ENCODE assay signal across 16 cellular contexts in the genomic region with DNA sequence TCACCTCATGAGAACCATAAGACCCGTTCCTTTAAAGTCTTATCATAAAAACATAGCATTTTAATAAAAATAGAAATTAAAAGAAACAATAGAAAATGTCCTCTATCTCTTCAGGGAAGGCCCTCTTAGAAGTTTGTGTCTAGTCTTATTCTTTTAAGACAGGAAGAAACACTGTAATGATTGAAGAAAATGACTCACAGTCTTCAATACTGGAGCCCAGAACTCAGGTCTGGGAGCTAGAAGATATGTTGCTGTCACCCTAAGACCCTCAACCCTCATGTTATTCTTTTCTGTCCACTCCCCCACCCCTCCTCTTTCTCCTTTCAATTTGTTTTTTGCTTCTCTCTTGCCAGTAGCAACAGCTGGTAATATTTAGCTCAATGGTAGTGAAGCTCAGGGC. TPM values are rescaled to one million over a fixed set of nuclear protein-coding genes. Genes with fewer than 3 reads are reported as not detected.
DNase-seq lines count a peak whose midpoint lies in the region; ATAC-seq and TF ChIP-seq lines count a peak whose summit lies in the region.
"Had no signal": no experiment of that assay in that cellular context is flagged by ENCODE, and none has a peak within 500 bp of the region (broad histone marks: within the 10 kb centered on the region; RNA-seq: fewer than 3 reads in every experiment).

No MANE protein-coding gene starts in this region.

- H3K9ac ChIP-seq in skeletal muscle satellite cell (ENCODE audit: low read depth, low read length), result peak overlapping the region; percentile 2

- 26 to 43% methylated on average over 1 of the region's 1 CpG for WGBS in gastroesophageal sphincter (ENCODE audit: low coverage in 1 of 2), 2 donors

- no peak overlapping the region for H3K4me3 Mint-ChIP-seq in activated CD8-positive, alpha-beta memory T cell treated with anti-CD3 and anti-CD28 coated beads, Interleukin-2, amount 10 ng/mL, durations not matched to agents 7 days and 5 days
- H3K4me3 Mint-ChIP-seq in activated CD8-positive, alpha-beta T cell treated with anti-CD3 and anti-CD28 coated beads, Interleukin-2, amount 10 ng/mL, durations not matched to agents 7 days and 5 days, result no peak overlapping the region
- H3K4me3 Mint-ChIP-seq: effector memory CD8-positive, alpha-beta T cell; neural crest cell had no signal

- H3K4me2 ChIP-seq in skeletal muscle satellite cell (ENCODE audit: low read length), result no peak overlapping the region

- H3K4me1 Mint-ChIP-seq in activated CD8-positive, alpha-beta memory T cell treated with anti-CD3 and anti-CD28 coated beads, Interleukin-2, amount 10 ng/mL, durations not matched to agents 7 days and 5 days, result peaks cover 84% of the 10 kb centered on the region
- H3K4me1 Mint-ChIP-seq in activated CD8-positive, alpha-beta T cell treated with anti-CD3 and anti-CD28 coated beads, Interleukin-2, amount 10 ng/mL, durations not matched to agents 7 days and 5 days (ENCODE audit: low read depth), result peaks cover 85% of the 10 kb centered on the region
- H3K4me1 Mint-ChIP-seq: neural crest cell had no signal

- H3K4me3 ChIP-seq in gastroesophageal sphincter, result no peak overlapping the region
- H3K4me3 ChIP-seq in skeletal muscle satellite cell (ENCODE audit: low read length), result no peak overlapping the region

- no peaks in the 10 kb centered on the region for H3K9me3 ChIP-seq in gastroesophageal sphincter
- no peaks in the 10 kb centered on the region for H3K9me3 ChIP-seq in skeletal muscle satellite cell (replicated peaks; ENCODE audit: low read length)

- peaks cover 2% of the 10 kb centered on the region for H3K9me3 Mint-ChIP-seq in activated CD8-positive, alpha-beta memory T cell treated with anti-CD3 and anti-CD28 coated beads, Interleukin-2, amount 10 ng/mL, durations not matched to agents 7 days and 5 days (ENCODE audit: low read depth)
- peaks cover 3% of the 10 kb centered on the region for H3K9me3 Mint-ChIP-seq in activated CD8-positive, alpha-beta T cell treated with anti-CD3 and anti-CD28 coated beads, Interleukin-2, amount 10 ng/mL, durations not matched to agents 7 days and 5 days (ENCODE audit: insufficient read depth)
- H3K9me3 Mint-ChIP-seq: effector memory CD8-positive, alpha-beta T cell; neural crest cell had no signal

- no peak for TF ChIP-seq POLR2A in gastroesophageal sphincter (IDR thresholded peaks at IDR 0.05)

- H3K27me3 ChIP-seq in gastroesophageal sphincter (no peaks in the 10 kb centered on the region), skeletal muscle satellite cell (ENCODE audit: control insufficient read depth, insufficient read depth, low read length) (no peaks in the 10 kb centered on the region)

- no peak for DNase-seq in activated CD8-positive, alpha-beta memory T cell treated with anti-CD3 and anti-CD28 coated beads, Interleukin-2, amount 10 ng/mL, durations not matched to agents 7 days and 5 days
- DNase-seq in activated CD8-positive, alpha-beta memory T cell treated with anti-CD3 and anti-CD28 coated beads for 24 hours, result no peak
- DNase-seq in activated CD8-positive, alpha-beta T cell treated with anti-CD3 and anti-CD28 coated beads, Interleukin-2, amount 10 ng/mL, durations not matched to agents 7 days and 5 days, result no peak
- DNase-seq in HEK293T (ENCODE audit: extremely low spot score), result no peak
- DNase-seq in occipital lobe (lab: John Stamatoyannopoulos, UW), result no peak
- DNase-seq: activated CD4-positive, CD25-positive, alpha-beta regulatory T cell; cerebellar nuclear complex; effector memory CD8-positive, alpha-beta T cell; Karpas-422; NCI-H2227 treated with DMSO at 0.1 percent for 48 hours; retina; stimulated activated CD4-positive, alpha-beta T cell treated with anti-CD3 and anti-CD28 coated beads, Interleukin-2, amount 100 ng/mL, for 24 hours had no signal

- no peak for ATAC-seq in activated CD8-positive, alpha-beta memory T cell treated with anti-CD3 and anti-CD28 coated beads, Interleukin-2, amount 10 ng/mL, durations not matched to agents 7 days and 5 days
- no peak for ATAC-seq in activated CD8-positive, alpha-beta T cell treated with anti-CD3 and anti-CD28 coated beads, Interleukin-2, amount 10 ng/mL, durations not matched to agents 7 days and 5 days
- no peak for ATAC-seq in gastroesophageal sphincter
- no peak for ATAC-seq in HG03159 (IDR thresholded peaks at IDR 0.05; ENCODE audit: unreplicated experiment)
- ATAC-seq: effector memory CD8-positive, alpha-beta T cell had no signal

- peaks cover 66% of the 10 kb centered on the region for H3K36me3 Mint-ChIP-seq in activated CD8-positive, alpha-beta memory T cell treated with anti-CD3 and anti-CD28 coated beads, Interleukin-2, amount 10 ng/mL, durations not matched to agents 7 days and 5 days
- peaks cover 68% of the 10 kb centered on the region for H3K36me3 Mint-ChIP-seq in activated CD8-positive, alpha-beta T cell treated with anti-CD3 and anti-CD28 coated beads, Interleukin-2, amount 10 ng/mL, durations not matched to agents 7 days and 5 days (ENCODE audit: low read depth)

- no peaks in the 10 kb centered on the region for H3K27me3 Mint-ChIP-seq in activated CD8-positive, alpha-beta memory T cell treated with anti-CD3 and anti-CD28 coated beads, Interleukin-2, amount 10 ng/mL, durations not matched to agents 7 days and 5 days
- H3K27me3 Mint-ChIP-seq in activated CD8-positive, alpha-beta T cell treated with anti-CD3 and anti-CD28 coated beads, Interleukin-2, amount 10 ng/mL, durations not matched to agents 7 days and 5 days (ENCODE audit: low read depth), result no peaks in the 10 kb centered on the region
- H3K27me3 Mint-ChIP-seq: effector memory CD8-positive, alpha-beta T cell had no signal

- TF ChIP-seq CTCF in gastroesophageal sphincter (IDR thresholded peaks at IDR 0.05), result no peak

- no peak for TF ChIP-seq EP300 in gastroesophageal sphincter (IDR thresholded peaks at IDR 0.05)

- CTCF ChIA-PET in activated CD8-positive, alpha-beta memory T cell treated with anti-CD3 and anti-CD28 coated beads, Interleukin-2, amount 10 ng/mL, durations not matched to agents 7 days and 5 days (lab: Charles Lee), result interaction anchor here (0.9 to 1.8 kb wide), 4 partner anchors 9 to 24 kb away, joined by 3 to 12 read pairs (median 4); partner anchors contain the start of gene DUSP10
- CTCF ChIA-PET in activated CD8-positive, alpha-beta T cell treated with anti-CD3 and anti-CD28 coated beads, Interleukin-2, amount 10 ng/mL, durations not matched to agents 7 days and 5 days (lab: Charles Lee), result interaction anchor here (1.3 to 3.4 kb wide), 5 partner anchors 10 to 21 kb away, joined by 5 to 25 read pairs (median 6); partner anchors contain the start of gene DUSP10
- CTCF ChIA-PET in HEK293T (lab: Yijun Ruan, JAX), result interaction anchor here (0.9 to 1.1 kb wide), 2 partner anchors 9 to 12 kb away, joined by 3 to 4 read pairs; partner anchors contain the start of gene DUSP10

- peak overlapping the region; percentile 59 for H3K27ac Mint-ChIP-seq in activated CD8-positive, alpha-beta memory T cell treated with anti-CD3 and anti-CD28 coated beads, Interleukin-2, amount 10 ng/mL, durations not matched to agents 7 days and 5 days
- H3K27ac Mint-ChIP-seq in activated CD8-positive, alpha-beta T cell treated with anti-CD3 and anti-CD28 coated beads, Interleukin-2, amount 10 ng/mL, durations not matched to agents 7 days and 5 days, result peak overlapping the region; percentile 69

- POLR2A ChIA-PET in activated CD8-positive, alpha-beta T cell treated with anti-CD3 and anti-CD28 coated beads, Interleukin-2, amount 10 ng/mL, durations not matched to agents 7 days and 5 days (lab: Charles Lee), result interaction anchor here (1.0 to 1.9 kb wide), 3 partner anchors 9 to 17 kb away, joined by 3 to 41 read pairs (median 3); partner anchors contain the start of gene DUSP10
- POLR2A ChIA-PET in HEK293T (lab: Yijun Ruan, JAX), result interaction anchor here (2.1 kb wide), 1 partner anchor 12 kb away, joined by 10 read pairs; the partner anchor contains the start of gene DUSP10

- peak overlapping the region; percentile 53 to 75 (median 64) for H3K27ac ChIP-seq in gastroesophageal sphincter

- H3K4me1 ChIP-seq in gastroesophageal sphincter, result peaks cover 16 to 81% (median 31%) of the 10 kb centered on the region in 3 donors
- H3K4me1 ChIP-seq in skeletal muscle satellite cell (ENCODE audit: control insufficient read depth, insufficient read depth, low read length), result peaks cover 44% of the 10 kb centered on the region

- no peaks in the 10 kb centered on the region for H3K36me3 ChIP-seq in gastroesophageal sphincter
- H3K36me3 ChIP-seq in skeletal muscle satellite cell (ENCODE audit: insufficient read depth, low read length), result peaks cover 46% of the 10 kb centered on the region

TF ChIP-seq in HEK293T, 16 proteins besides CTCF, POLR2A, EP300 and RAD21:
- TF ChIP-seq SP1 (IDR thresholded peaks at IDR 0.05) (no peak), ELF4 (IDR thresholded peaks at IDR 0.05) (no peak), BHLHE40 (IDR thresholded peaks at IDR 0.05; ENCODE audit: borderline replicate concordance) (no peak), CTBP1 (IDR thresholded peaks at IDR 0.05; ENCODE audit: borderline replicate concordance) (no peak)

RNA-seq across cellular contexts. Expression of gene DUSP10, which starts 12.1 kb away (rescaled TPM):
- 10 to 100 TPM; 14.3 to 46.3 TPM for total RNA-seq in activated CD8-positive, alpha-beta memory T cell treated with anti-CD3 and anti-CD28 coated beads, Interleukin-2, amount 10 ng/mL, durations not matched to agents 7 days and 5 days
- 10 to 100 TPM; 12.1 to 13.0 TPM for total RNA-seq in activated CD8-positive, alpha-beta T cell treated with anti-CD3 and anti-CD28 coated beads, Interleukin-2, amount 10 ng/mL, durations not matched to agents 7 days and 5 days
- 10 to 100 TPM in 1 of 4 donors, 1 to 10 TPM in 3; 3.5 to 12.0 (median 5.3) TPM for total RNA-seq in gastroesophageal sphincter
- total RNA-seq in skeletal muscle satellite cell (2012; rRNA removed), result 23.6 and 28.6 TPM in 2 replicates
- 5.3 TPM for total RNA-seq in occipital lobe
